ENCODE assay signal across 21 cellular contexts in the genomic region with DNA sequence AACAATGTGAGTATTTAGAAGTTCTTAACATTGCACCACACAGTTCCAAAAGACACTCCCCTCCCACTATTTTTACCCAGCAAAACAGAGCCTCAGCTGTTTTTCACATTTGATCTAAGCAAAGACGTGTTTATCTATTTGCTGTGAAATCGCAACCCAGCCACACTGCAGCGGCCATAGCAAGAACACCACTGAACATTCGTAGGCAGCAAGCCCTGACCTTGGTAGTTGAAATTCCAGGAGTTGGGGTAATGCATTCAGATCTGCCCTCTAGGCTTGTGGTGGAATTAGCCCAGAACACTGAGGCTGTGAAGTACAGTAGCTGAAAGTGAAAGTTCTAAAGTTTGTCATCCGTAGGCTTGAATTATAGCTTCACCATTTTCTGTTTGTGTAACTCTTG. TPM values are rescaled to one million over a fixed set of nuclear protein-coding genes. Genes with fewer than 3 reads are reported as not detected.
DNase-seq lines count a peak whose midpoint lies in the region; ATAC-seq and TF ChIP-seq lines count a peak whose summit lies in the region.
"Had no signal": no experiment of that assay in that cellular context is flagged by ENCODE, and none has a peak within 500 bp of the region (broad histone marks: within the 10 kb centered on the region; RNA-seq: fewer than 3 reads in every experiment).

No MANE protein-coding gene starts in this region.

- DNase-seq in GM23338 (ENCODE audit: low spot score) (no peak), SK-MEL-5 (ENCODE audit: low read depth, low spot score) (peak; percentile 72), foreskin melanocyte (peak; percentile 96), sciatic nerve (ENCODE audit: low spot score) (no peak), NCI-H1694 (lab: John Stamatoyannopoulos, UW) (no peak), NCI-H2029 (lab: John Stamatoyannopoulos, UW) (no peak)
- no peak for DNase-seq in stimulated activated CD4-positive, alpha-beta T cell treated with anti-CD3 and anti-CD28 coated beads, Interleukin-1b, Interleukin-23, amount 100 ng/mL, for 48 hours
- DNase-seq: Calu3; CD4-positive, alpha-beta T cell; KG1; NCI-H1048; NCI-H1436; NCI-H2081; NCI-H2171 treated with DMSO at 0.1 percent for 48 hours; NCI-H446; NCI-H526 treated with DMSO at 0.1 percent for 48 hours; Peyer's patch had no signal

- H3K36me3 ChIP-seq in GM23338 (ENCODE audit: insufficient read depth), result no peaks in the 10 kb centered on the region
- H3K36me3 ChIP-seq: Peyer's patch had no signal

- in situ Hi-C loops in SK-MEL-5 (cut with HindIII; ENCODE audit: low pct_unique_long_range_greater_than_20kb, low sequenced_read_pairs), result no loop called here

- H2AFZ ChIP-seq in GM23338, result peak overlapping the region; percentile 39; the same call in 1 of the 2 replicates

- no peaks in the 10 kb centered on the region for H3K4me1 Mint-ChIP-seq in GM23338

- no peaks in the 10 kb centered on the region for H3K9me3 Mint-ChIP-seq in GM23338
- H3K9me3 Mint-ChIP-seq: CD4-positive, alpha-beta T cell had no signal

- no peaks in the 10 kb centered on the region for H3F3A ChIP-seq in GM23338 (replicated peaks; ENCODE audit: low read depth)

- no peak overlapping the region for H3K4me3 ChIP-seq in GM23338
- H3K4me3 ChIP-seq: A549, Peyer's patch, SK-N-MC had no signal

- H3K27ac Mint-ChIP-seq in GM23338, result no peak overlapping the region
- H3K27ac Mint-ChIP-seq: CD4-positive, alpha-beta T cell had no signal

- H4K20me1 ChIP-seq in GM23338 (replicated peaks; ENCODE audit: insufficient read depth), result no peaks in the 10 kb centered on the region

- no peak overlapping the region for H3K27ac ChIP-seq in GM23338 (ENCODE audit: low read depth)
- H3K27ac ChIP-seq: A549, Peyer's patch, SK-N-MC had no signal

- no peak overlapping the region for H3K4me3 Mint-ChIP-seq in GM23338
- H3K4me3 Mint-ChIP-seq: CD4-positive, alpha-beta T cell had no signal

- no peaks in the 10 kb centered on the region for H3K27me3 ChIP-seq in GM23338 (ENCODE audit: insufficient read depth)
- H3K27me3 ChIP-seq: Peyer's patch had no signal

- no peaks in the 10 kb centered on the region for H3K4me1 ChIP-seq in GM23338 (ENCODE audit: insufficient read depth)
- H3K4me1 ChIP-seq: A549, Peyer's patch had no signal

- no peak for TF ChIP-seq CTCF in GM23338 (conservative IDR thresholded peaks at IDR 0.05; ENCODE audit: low read depth in 2 of 2)

- H3K9me2 ChIP-seq in GM23338 (ENCODE audit: insufficient read depth), result no peaks in the 10 kb centered on the region; the same call in 1 of the 2 replicates

- intact Hi-C loops in sciatic nerve (cut with DNase I), result no loop called here

- H3K79me2 ChIP-seq in GM23338 (replicated peaks; ENCODE audit: insufficient read depth), result no peaks in the 10 kb centered on the region

- H3K36me3 Mint-ChIP-seq in GM23338 (ENCODE audit: low read depth), result no peaks in the 10 kb centered on the region

- no peak for ATAC-seq in GM23338
- peak; percentile 48 for ATAC-seq in sciatic nerve
- ATAC-seq: A549, Right ventricle myocardium inferior had no signal

- peaks cover 2% of the 10 kb centered on the region for H3K27me3 Mint-ChIP-seq in GM23338 (ENCODE audit: insufficient read depth, low read depth, poor library complexity)

- no peak overlapping the region for H3K4me2 ChIP-seq in GM23338
- H3K4me2 ChIP-seq: A549 had no signal

TF ChIP-seq in GM23338, 12 proteins besides CTCF, POLR2A, EP300 and RAD21 (continues in another document):
- no peak for TF ChIP-seq EZH2phosphoT487 (IDR thresholded peaks at IDR 0.05; ENCODE audit: unreplicated experiment)
- no peak for TF ChIP-seq ETS1 (IDR thresholded peaks at IDR 0.05)
- no peak for TF ChIP-seq REST (IDR thresholded peaks at IDR 0.05; ENCODE audit: unreplicated experiment)

RNA-seq across cellular contexts. Expression of gene SLC24A5, which starts 17.1 kb away (rescaled TPM):
- not detected in 2 replicates for total RNA-seq in GM23338 (2014; rRNA removed; shearing (Covaris generic))
- polyA plus RNA-seq in GM23338 (2016; fragmentation: Nextera tagmentation; extraction: Ambion mirVana), result 0.23 and 0.39 TPM in 2 replicates
- 423 and 457 TPM in 2 replicates for total RNA-seq in SK-MEL-5 (2014; rRNA removed; shearing (Covaris generic))
- polyA plus RNA-seq in SK-MEL-5 (2015; cell fraction: cytosol; rRNA removed), result 105 and 118 TPM in 2 replicates
- polyA plus RNA-seq in SK-MEL-5 (2015; cell fraction: nucleus; rRNA removed), result 53.2 and 59.3 TPM in 2 replicates
- total RNA-seq in sciatic nerve, result 0.89 TPM
- total RNA-seq: Calu3; CD4-positive, alpha-beta T cell; Peyer's patch; Right ventricle myocardium inferior had no signal
- polyA plus RNA-seq: BJ had no signal

Comparison
In these comparisons a context has a peak if more than half of its experiments do, and no peak if none do; other contexts are left out.
1. DNase-seq: peak in SK-MEL-5 (single experiment) and foreskin melanocyte (single experiment); none in GM23338 (single experiment), sciatic nerve (single experiment), NCI-H1694 (single experiment), stimulated activated CD4-positive, alpha-beta T cell treated with anti-CD3 and anti-CD28 coated beads, Interleukin-1b, Interleukin-23, amount 100 ng/mL, for 48 hours (single experiment) and NCI-H2029 (single experiment).
2. RNA of gene SLC24A5, which starts 17.1 kb away (total RNA-seq): 423 to 457 TPM in SK-MEL-5; 0.89 TPM in sciatic nerve (single experiment) and not detected in GM23338; every median in the first group is over 100 times any median in the second.